In genomic region chr10:119178371-119179119, GRCh38 we compare ENCODE assay signal across 1 cellular context.
A peak's percentile ranks its signal among the peaks of the same experiment; 100 is the strongest.
TF ChIP-seq lines count a peak whose summit lies in the region.

Gene PRDX3 (minus strand): TSS chr10:119178812. CDS start chr10:119178790, 22 bp downstream.

TF ChIP-seq in HepG2, 621 proteins besides CTCF, POLR2A, EP300 and RAD21 (continued from another document and continues in another):
- TF ChIP-seq MTERF4 (CRISPR knock-in tag; IDR thresholded peaks at IDR 0.05) (no peak), KMT2B (CRISPR knock-in tag; IDR thresholded peaks at IDR 0.05) (peak; percentile 69; the same call in 1 of the 2 replicates), RFX3 (CRISPR knock-in tag; IDR thresholded peaks at IDR 0.05) (no peak), ZNF841 (CRISPR knock-in tag; IDR thresholded peaks at IDR 0.05; ENCODE audit: borderline replicate concordance) (no peak), DRAP1 (CRISPR knock-in tag; IDR thresholded peaks at IDR 0.05) (peak; percentile 62; the same call in 1 of the 2 replicates), ZNF687 (CRISPR knock-in tag; IDR thresholded peaks at IDR 0.05) (peak; percentile 90), YY1 (IDR thresholded peaks at IDR 0.05; ENCODE audit: insufficient read depth, insufficient replicate concordance, low read depth, low read length) (peak; percentile 95), ZNF430 (CRISPR knock-in tag; IDR thresholded peaks at IDR 0.05) (no peak), CSRNP2 (CRISPR knock-in tag; conservative IDR thresholded peaks at IDR 0.05; ENCODE audit: low read depth) (no peak), ZNF10 (CRISPR knock-in tag; IDR thresholded peaks at IDR 0.05; ENCODE audit: borderline replicate concordance, low read depth) (no peak), ZNF224 (CRISPR knock-in tag; IDR thresholded peaks at IDR 0.05) (0 out of 2 replicates have a peak, but pooled peaks have one; percentile 50), THAP7 (CRISPR knock-in tag; IDR thresholded peaks at IDR 0.05) (peak; percentile 93; the same call in 1 of the 2 replicates), NFKBIZ (CRISPR knock-in tag; IDR thresholded peaks at IDR 0.05) (peak; percentile 10; the same call in 1 of the 2 replicates), DNMT3B (CRISPR knock-in tag; conservative IDR thresholded peaks at IDR 0.05) (no peak), KLF6 (CRISPR knock-in tag; IDR thresholded peaks at IDR 0.05) (peak; percentile 25; the same call in 1 of the 2 replicates), ZNF235 (CRISPR knock-in tag; IDR thresholded peaks at IDR 0.05; ENCODE audit: borderline replicate concordance) (no peak), ZBTB25 (CRISPR knock-in tag; IDR thresholded peaks at IDR 0.05) (peak; percentile 69), NR2F6 (IDR thresholded peaks at IDR 0.05) (0 out of 2 replicates have a peak, but pooled peaks have one; percentile 16), NR2F6 (CRISPR knock-in tag; IDR thresholded peaks at IDR 0.05) (no peak), ZNF496 (CRISPR knock-in tag; IDR thresholded peaks at IDR 0.05; ENCODE audit: insufficient replicate concordance) (no peak), POLR2AphosphoS2 (IDR thresholded peaks at IDR 0.05; ENCODE audit: low read depth, low read length) (peak; percentile 71; the same call in 1 of the 2 replicates), ZBTB8A (CRISPR knock-in tag; IDR thresholded peaks at IDR 0.05; ENCODE audit: borderline replicate concordance, low read depth) (no peak), ZNF121 (CRISPR knock-in tag; IDR thresholded peaks at IDR 0.05) (no peak), TEAD2 (CRISPR knock-in tag; IDR thresholded peaks at IDR 0.05) (0 out of 2 replicates have a peak, but pooled peaks have one; percentile 50), ZNF776 (CRISPR knock-in tag; IDR thresholded peaks at IDR 0.05) (peak; percentile 63; the same call in 1 of the 2 replicates), GTF3A (CRISPR knock-in tag; conservative IDR thresholded peaks at IDR 0.05) (0 out of 2 replicates have a peak, but pooled peaks have one; percentile 60), NAIF1 (CRISPR knock-in tag; IDR thresholded peaks at IDR 0.05; ENCODE audit: borderline replicate concordance) (0 out of 2 replicates have a peak, but pooled peaks have one; percentile 49), NPAS2 (CRISPR knock-in tag; IDR thresholded peaks at IDR 0.05; ENCODE audit: borderline replicate concordance) (no peak), ZNF160 (CRISPR knock-in tag; IDR thresholded peaks at IDR 0.05) (peak; percentile 88; the same call in 1 of the 2 replicates), MXD4 (CRISPR knock-in tag; IDR thresholded peaks at IDR 0.05) (peak; percentile 65; the same call in 1 of the 2 replicates), PRDM15 (CRISPR knock-in tag; IDR thresholded peaks at IDR 0.05) (no peak), ZNF75D (CRISPR knock-in tag; IDR thresholded peaks at IDR 0.05; ENCODE audit: borderline replicate concordance) (no peak), KAT8 (CRISPR knock-in tag; IDR thresholded peaks at IDR 0.05) (peak; percentile 83), KDM5B (CRISPR knock-in tag; IDR thresholded peaks at IDR 0.05; ENCODE audit: borderline replicate concordance) (peak; percentile 68; the same call in 1 of the 2 replicates), HNRNPH1 (optimal IDR thresholded peaks at IDR 0.05; ENCODE audit: low read depth, low read length) (no peak), ZFP41 (CRISPR knock-in tag; IDR thresholded peaks at IDR 0.05; ENCODE audit: borderline replicate concordance) (0 out of 2 replicates have a peak, but pooled peaks have one; percentile 42), HDAC2 (CRISPR knock-in tag; IDR thresholded peaks at IDR 0.05) (peak; percentile 49), ZNF550 (CRISPR knock-in tag; IDR thresholded peaks at IDR 0.05; ENCODE audit: borderline replicate concordance) (no peak), REXO4 (CRISPR knock-in tag; IDR thresholded peaks at IDR 0.05; ENCODE audit: borderline replicate concordance) (no peak), ZNF143 (CRISPR knock-in tag; IDR thresholded peaks at IDR 0.05) (no peak; the same call in 1 of the 2 replicates), PHF5A (CRISPR knock-in tag; IDR thresholded peaks at IDR 0.05; ENCODE audit: low read depth, unreplicated experiment) (no peak), RBFOX2 (IDR thresholded peaks at IDR 0.05; ENCODE audit: low read depth, low read length) (peak; percentile 96), NR2F2 (IDR thresholded peaks at IDR 0.05; ENCODE audit: borderline replicate concordance, low read depth) (no peak), ZNF598 (CRISPR knock-in tag; IDR thresholded peaks at IDR 0.05; ENCODE audit: borderline replicate concordance) (no peak), POGZ (CRISPR knock-in tag; IDR thresholded peaks at IDR 0.05) (peak; percentile 15; the same call in 1 of the 2 replicates), ZNF264 (CRISPR knock-in tag; IDR thresholded peaks at IDR 0.05) (0 out of 2 replicates have a peak, but pooled peaks have one; percentile 63), AGO2 (optimal IDR thresholded peaks at IDR 0.05; ENCODE audit: low read depth, low read length) (peak; percentile 77), TCF12 (IDR thresholded peaks at IDR 0.05) (no peak), TCF12 (CRISPR knock-in tag; IDR thresholded peaks at IDR 0.05) (0 out of 2 replicates have a peak, but pooled peaks have one; percentile 51), ZNF543 (CRISPR knock-in tag; IDR thresholded peaks at IDR 0.05) (peak; percentile 61; the same call in 1 of the 2 replicates), ZNF879 (CRISPR knock-in tag; IDR thresholded peaks at IDR 0.05) (peak; percentile 54; the same call in 1 of the 2 replicates), GATAD1 (CRISPR knock-in tag; IDR thresholded peaks at IDR 0.05) (peak; percentile 84), HMGXB3 (CRISPR knock-in tag; IDR thresholded peaks at IDR 0.05; ENCODE audit: borderline replicate concordance) (peak; percentile 39; the same call in 1 of the 2 replicates)
